Comparison of ENCODE assay signal across 22 cellular contexts in genomic region chr1:113013823-113014222, GRCh38.
"Had no signal": no experiment of that assay in that cellular context is flagged by ENCODE, and none has a peak within 500 bp of the region (broad histone marks: within the 10 kb centered on the region; RNA-seq: fewer than 3 reads in every experiment).

No MANE protein-coding gene starts in this region.

- H3K4me1 ChIP-seq: colonic mucosa, foreskin keratinocyte, right atrium auricular region had no signal

- ATAC-seq: foreskin keratinocyte; left cardiac atrium; naive thymus-derived CD8-positive, alpha-beta T cell had no signal

- H3K27ac ChIP-seq: colonic mucosa, foreskin keratinocyte, hepatocyte, neutrophil, right atrium auricular region, stomach, thoracic aorta had no signal

- H3K4me3 Mint-ChIP-seq: endodermal cell; naive thymus-derived CD8-positive, alpha-beta T cell had no signal

- H3K9me3 ChIP-seq: colonic mucosa, neutrophil, right atrium auricular region, stomach, thoracic aorta, transverse colon had no signal

- FAIRE-seq: endothelial cell of umbilical vein, kidney, small intestine had no signal

- H3K36me3 ChIP-seq: colonic mucosa, neutrophil, right atrium auricular region, thoracic aorta, transverse colon had no signal

- DNase-seq: colonic mucosa; dermis blood vessel endothelial cell; effector CD4-positive, alpha-beta T cell; endodermal cell; erythroblast; foreskin keratinocyte; kidney; left cardiac atrium; mammary epithelial cell; naive thymus-derived CD8-positive, alpha-beta T cell; posterior cingulate gyrus; small intestine; stimulated activated CD4-positive, alpha-beta T cell treated with anti-CD3 and anti-CD28 coated beads, Interleukin-12 subunit alpha, Interleukin-12 subunit beta, amount 100 ng/mL, for 4 hours; stimulated activated naive CD4-positive, alpha-beta T cell; stomach; substantia nigra; transverse colon had no signal

- H3K79me2 ChIP-seq: hepatocyte had no signal

- H3K4me3 ChIP-seq: colonic mucosa, hepatocyte, right atrium auricular region, stomach, thoracic aorta, transverse colon had no signal

- H3K27me3 ChIP-seq: colonic mucosa, foreskin keratinocyte, hepatocyte, neutrophil, right atrium auricular region, stomach, transverse colon had no signal

- H3K4me2 ChIP-seq: hepatocyte had no signal

- H3K27me3 Mint-ChIP-seq: naive thymus-derived CD8-positive, alpha-beta T cell had no signal

- H3K9me3 Mint-ChIP-seq: endodermal cell; naive thymus-derived CD8-positive, alpha-beta T cell had no signal

- H3K4me1 Mint-ChIP-seq: endodermal cell had no signal

- H2AFZ ChIP-seq: hepatocyte had no signal

- H3K27ac Mint-ChIP-seq: endodermal cell had no signal
